Comparison of ENCODE assay signal across 16 cellular contexts in genomic region chr3:72628065-72628464, GRCh38.
DNase-seq lines count a peak whose midpoint lies in the region; ATAC-seq and TF ChIP-seq lines count a peak whose summit lies in the region.
"Had no signal": no experiment of that assay in that cellular context is flagged by ENCODE, and none has a peak within 500 bp of the region (broad histone marks: within the 10 kb centered on the region; RNA-seq: fewer than 3 reads in every experiment).

No MANE protein-coding gene starts in this region.

- H3K9me3 Mint-ChIP-seq in activated CD4-positive, alpha-beta T cell treated with anti-CD3 and anti-CD28 coated beads, Interleukin-2, amount 10 ng/mL, durations not matched to agents 24 days and 14 days = peaks cover 6% of the 10 kb centered on the region
- H3K9me3 Mint-ChIP-seq: effector memory CD8-positive, alpha-beta T cell had no signal

- peak overlapping the region; percentile 20 for H3K4me3 Mint-ChIP-seq in activated CD4-positive, alpha-beta T cell treated with anti-CD3 and anti-CD28 coated beads, Interleukin-2, amount 10 ng/mL, durations not matched to agents 24 days and 14 days
- H3K4me3 Mint-ChIP-seq: effector memory CD8-positive, alpha-beta T cell had no signal

- peaks cover 8 to 16% of the 10 kb centered on the region in 2 donors for H3K4me1 ChIP-seq in thyroid gland
- H3K4me1 ChIP-seq: vagina had no signal

- no peak for DNase-seq in activated CD4-positive, alpha-beta T cell treated with anti-CD3 and anti-CD28 coated beads, Interleukin-2, amount 10 ng/mL, durations not matched to agents 24 days and 14 days
- no peak for DNase-seq in activated CD4-positive, alpha-beta T cell treated with anti-CD3 and anti-CD28 coated beads for 4 hours
- DNase-seq in NCI-H526 treated with DMSO at 0.1 percent for 48 hours (lab: John Stamatoyannopoulos, UW) (peak; percentile 2), epithelial cell of esophagus (ENCODE audit: low read depth) (peak; percentile 99), thyroid gland (peak; percentile 10 to 18), nucleus accumbens (lab: John Stamatoyannopoulos, UW) (no peak)
- DNase-seq: effector memory CD8-positive, alpha-beta T cell; glutamatergic neuron; Kasumi-1; left ventricle myocardium superior; NCI-H2107; occipital lobe; RPMI8226 had no signal

- no peaks in the 10 kb centered on the region for H3K9me3 ChIP-seq in thyroid gland
- H3K9me3 ChIP-seq: vagina had no signal

- TF ChIP-seq POLR2A in thyroid gland (IDR thresholded peaks at IDR 0.05) = no peak

- no peaks in the 10 kb centered on the region for H3K36me3 ChIP-seq in thyroid gland
- H3K36me3 ChIP-seq: vagina had no signal

- H3K36me3 Mint-ChIP-seq in activated CD4-positive, alpha-beta T cell treated with anti-CD3 and anti-CD28 coated beads, Interleukin-2, amount 10 ng/mL, durations not matched to agents 24 days and 14 days (ENCODE audit: low read depth) = peaks cover 3% of the 10 kb centered on the region

- intact Hi-C loops in activated CD4-positive, alpha-beta T cell treated with anti-CD3 and anti-CD28 coated beads, Interleukin-2, amount 10 ng/mL, durations not matched to agents 24 days and 14 days (cut with micrococcal nuclease) = loop anchor here (5.0 to 10.0 kb wide), 2 partner anchors 91 to 363 kb away; no protein-coding TSS in a partner anchor
- intact Hi-C loops in thyroid gland (cut with DNase I) = no loop called here

- no peaks in the 10 kb centered on the region for H3K27me3 Mint-ChIP-seq in activated CD4-positive, alpha-beta T cell treated with anti-CD3 and anti-CD28 coated beads, Interleukin-2, amount 10 ng/mL, durations not matched to agents 24 days and 14 days

- no peak overlapping the region for H3K27ac ChIP-seq in thyroid gland
- H3K27ac ChIP-seq: vagina had no signal

- WGBS in thyroid gland, 2 donors = 44 to 59% methylated on average over 3 to 5 of the region's 6 CpGs

- H3K27me3 ChIP-seq in thyroid gland = no peaks in the 10 kb centered on the region
- H3K27me3 ChIP-seq: vagina had no signal

- H3K4me3 ChIP-seq in epithelial cell of esophagus (ENCODE audit: low read length) = no peak overlapping the region
- H3K4me3 ChIP-seq in thyroid gland (replicated peaks in 1 of 3) = no peak overlapping the region
- H3K4me3 ChIP-seq: vagina had no signal

- peak overlapping the region; percentile 78 for H3K27ac Mint-ChIP-seq in activated CD4-positive, alpha-beta T cell treated with anti-CD3 and anti-CD28 coated beads, Interleukin-2, amount 10 ng/mL, durations not matched to agents 24 days and 14 days

- TF ChIP-seq CTCF in epithelial cell of esophagus (IDR thresholded peaks at IDR 0.05; ENCODE audit: insufficient read depth, low read depth, low read length, missing control alignments) = no peak
- no peak for TF ChIP-seq CTCF in thyroid gland (IDR thresholded peaks at IDR 0.05)

- H3K4me1 Mint-ChIP-seq in activated CD4-positive, alpha-beta T cell treated with anti-CD3 and anti-CD28 coated beads, Interleukin-2, amount 10 ng/mL, durations not matched to agents 24 days and 14 days = peaks cover 40% of the 10 kb centered on the region

- ATAC-seq in HG03571 (IDR thresholded peaks at IDR 0.05; ENCODE audit: unreplicated experiment) (no peak), GM19023 (IDR thresholded peaks at IDR 0.05; ENCODE audit: unreplicated experiment) (no peak)
- ATAC-seq: effector memory CD8-positive, alpha-beta T cell; left ventricle myocardium superior had no signal

Comparison
In these comparisons a context has a peak if more than half of its experiments do, and no peak if none do; other contexts are left out.
1. DNase-seq: peak in NCI-H526 treated with DMSO at 0.1 percent for 48 hours (single experiment), epithelial cell of esophagus (single experiment) and thyroid gland (2 of 2); none in activated CD4-positive, alpha-beta T cell treated with anti-CD3 and anti-CD28 coated beads, Interleukin-2, amount 10 ng/mL, durations not matched to agents 24 days and 14 days (single experiment), activated CD4-positive, alpha-beta T cell treated with anti-CD3 and anti-CD28 coated beads for 4 hours (0 of 2) and nucleus accumbens (0 of 56).